In genomic region chr5:176875783-176876505, GRCh38 we compare ENCODE assay signal across 22 cellular contexts. TPM values are rescaled to one million over a fixed set of nuclear protein-coding genes. Genes with fewer than 3 reads are reported as not detected.
A peak's percentile ranks its signal among the peaks of the same experiment; 100 is the strongest.
DNase-seq lines count a peak whose midpoint lies in the region; ATAC-seq and TF ChIP-seq lines count a peak whose summit lies in the region.
"Had no signal": no experiment of that assay in that cellular context is flagged by ENCODE, and none has a peak within 500 bp of the region (broad histone marks: within the 10 kb centered on the region; RNA-seq: fewer than 3 reads in every experiment).

No MANE protein-coding gene starts in this region.

- peaks cover 17 to 23% of the 10 kb centered on the region in 2 donors for H3K4me1 Mint-ChIP-seq in effector memory CD8-positive, alpha-beta T cell (ENCODE audit: low read depth in 2 of 2)

- TF ChIP-seq CTCF in smooth muscle cell (IDR thresholded peaks at IDR 0.05; ENCODE audit: borderline replicate concordance, insufficient read depth, poor library complexity, severe bottlenecking): no peak

- H4K20me1 ChIP-seq in smooth muscle cell (ENCODE audit: low read depth): no peaks in the 10 kb centered on the region

- no peaks in the 10 kb centered on the region for H3K4me1 ChIP-seq in smooth muscle cell (ENCODE audit: low read depth)
- H3K4me1 ChIP-seq: right lobe of liver, testis had no signal

- 85% methylated on average over 27 of the region's 27 CpGs for WGBS in smooth muscle cell (ENCODE audit: low lambda C conversion rate)

- H3K27ac ChIP-seq in smooth muscle cell (ENCODE audit: low read depth): no peak overlapping the region
- H3K27ac ChIP-seq: C4-2B, right lobe of liver, testis had no signal

- H3K36me3 ChIP-seq in smooth muscle cell (ENCODE audit: low read depth): no peaks in the 10 kb centered on the region
- H3K36me3 ChIP-seq: right lobe of liver had no signal

- peaks cover 0 to 3% of the 10 kb centered on the region in 2 donors for H3K9me3 Mint-ChIP-seq in effector memory CD8-positive, alpha-beta T cell
- H3K9me3 Mint-ChIP-seq: activated B cell treated with CpG ODN at 0.5 μM for 24 hours had no signal

- H3K36me3 Mint-ChIP-seq in effector memory CD8-positive, alpha-beta T cell (ENCODE audit: insufficient read depth): peaks cover 16% of the 10 kb centered on the region

- DNase-seq in activated gamma-delta T cell treated with Interleukin-2 at 50 U/mL for 16 hours: peak; percentile 11
- no peak for DNase-seq in activated gamma-delta T cell (lab: John Stamatoyannopoulos, UW)
- DNase-seq in Kasumi-1 (lab: John Stamatoyannopoulos, UW): peak; percentile 11 to 38
- DNase-seq in effector memory CD8-positive, alpha-beta T cell: no peak
- DNase-seq in retina: peak; percentile 58
- DNase-seq in smooth muscle cell (lab: John Stamatoyannopoulos, UW; ENCODE audit: unreplicated experiment): no peak
- no peak for DNase-seq in T-helper 9 cell
- no peak for DNase-seq in T1000 (lab: John Stamatoyannopoulos, UW)
- DNase-seq: ACHN, activated B cell treated with CpG ODN at 0.5 μM for 24 hours, NCI-H146, NCI-H226, right lobe of liver, T-helper 2 cell, testis had no signal

- H3K9ac ChIP-seq in smooth muscle cell (ENCODE audit: low read depth): no peak overlapping the region

- no peak overlapping the region for H3K4me3 ChIP-seq in smooth muscle cell
- H3K4me3 ChIP-seq: right lobe of liver, testis had no signal

- H3K27me3 ChIP-seq in smooth muscle cell (ENCODE audit: low read depth): peaks cover 25% of the 10 kb centered on the region
- H3K27me3 ChIP-seq: right lobe of liver, testis had no signal

- H3F3A ChIP-seq in smooth muscle cell (ENCODE audit: low read depth): no peaks in the 10 kb centered on the region

- peaks cover 33 to 49% of the 10 kb centered on the region in 2 donors for H3K27me3 Mint-ChIP-seq in effector memory CD8-positive, alpha-beta T cell

- no peaks in the 10 kb centered on the region for H3K9me3 ChIP-seq in smooth muscle cell (replicated peaks; ENCODE audit: low read depth)
- H3K9me3 ChIP-seq: right lobe of liver, testis had no signal

- H3K4me2 ChIP-seq in smooth muscle cell: no peak overlapping the region

- peak overlapping the region in 1 of 2 donors; percentile 62 for H3K27ac Mint-ChIP-seq in effector memory CD8-positive, alpha-beta T cell
- H3K27ac Mint-ChIP-seq: activated B cell treated with CpG ODN at 0.5 μM for 24 hours; dendritic cell treated with granulocyte-macrophage colony-stimulating factor and Interleukin-4, amounts not matched to agents 40 ng/mL and 50 ng/mL, for 4 days had no signal

- peak overlapping the region; percentile 8 to 56 for H3K4me3 Mint-ChIP-seq in effector memory CD8-positive, alpha-beta T cell
- H3K4me3 Mint-ChIP-seq: activated B cell treated with CpG ODN at 0.5 μM for 24 hours; dendritic cell treated with granulocyte-macrophage colony-stimulating factor and Interleukin-4, amounts not matched to agents 40 ng/mL and 50 ng/mL, for 4 days had no signal

- H3K79me2 ChIP-seq in smooth muscle cell (ENCODE audit: low read depth): no peaks in the 10 kb centered on the region

- peak; percentile 17 for ATAC-seq in effector memory CD8-positive, alpha-beta T cell (replicated peaks)

- H2AFZ ChIP-seq in smooth muscle cell (ENCODE audit: low read depth): no peak overlapping the region

RNA-seq across cellular contexts. Expression of gene HK3, which starts 23.2 kb away (rescaled TPM):
- total RNA-seq in smooth muscle cell: 0.49 TPM in 1 of 2 replicates, not detected in the other
- polyA plus RNA-seq in smooth muscle cell: not detected in 2 replicates
- total RNA-seq: lung microvascular endothelial cell, M059J, osteocyte, SK-MEL-5 had no signal
- polyA plus RNA-seq: keratinocyte had no signal

Comparison
In these comparisons a context has a peak if more than half of its experiments do, and no peak if none do; other contexts are left out.
1. DNase-seq: peak in activated gamma-delta T cell treated with Interleukin-2 at 50 U/mL for 16 hours (single experiment), Kasumi-1 (2 of 2) and retina (single experiment); none in activated gamma-delta T cell (single experiment), effector memory CD8-positive, alpha-beta T cell (0 of 3), smooth muscle cell (single experiment), T-helper 9 cell (single experiment) and T1000 (single experiment).